Comparison of ENCODE assay signal across 1 cellular context in the genomic region with DNA sequence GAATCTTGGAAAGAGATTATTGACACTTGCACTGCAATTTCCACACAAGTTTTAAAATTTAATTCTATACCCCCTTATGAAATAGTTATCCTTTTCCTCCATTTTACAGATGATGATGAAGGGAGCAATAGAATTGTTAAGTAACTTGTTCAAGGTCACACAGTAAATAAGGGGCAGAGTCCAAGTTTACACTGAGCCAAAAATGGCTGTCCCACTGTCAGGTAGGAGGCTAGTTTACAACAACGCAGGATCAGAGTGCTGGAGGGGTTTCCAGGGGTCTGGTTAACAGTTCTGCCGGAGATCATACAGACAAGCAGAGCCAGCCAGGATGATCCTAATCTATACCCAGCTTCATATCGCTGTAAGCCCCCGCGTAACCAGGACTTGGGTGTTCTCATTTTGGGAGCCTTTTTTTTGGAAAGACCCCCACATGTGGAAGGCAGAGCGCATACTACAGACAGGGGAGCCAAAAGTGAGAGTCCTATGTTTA.
TF ChIP-seq lines count a peak whose summit lies in the region.

No MANE protein-coding gene starts in this region.

TF ChIP-seq in H1, 55 proteins besides CTCF, POLR2A, EP300 and RAD21 (continued from another document):
- TF ChIP-seq, protein P1, sequence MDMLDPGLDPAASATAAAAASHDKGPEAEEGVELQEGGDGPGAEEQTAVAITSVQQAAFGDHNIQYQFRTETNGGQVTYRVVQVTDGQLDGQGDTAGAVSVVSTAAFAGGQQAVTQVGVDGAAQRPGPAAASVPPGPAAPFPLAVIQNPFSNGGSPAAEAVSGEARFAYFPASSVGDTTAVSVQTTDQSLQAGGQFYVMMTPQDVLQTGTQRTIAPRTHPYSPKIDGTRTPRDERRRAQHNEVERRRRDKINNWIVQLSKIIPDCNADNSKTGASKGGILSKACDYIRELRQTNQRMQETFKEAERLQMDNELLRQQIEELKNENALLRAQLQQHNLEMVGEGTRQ (IDR thresholded peaks at IDR 0.05; ENCODE audit: low read length): no peak
